ENCODE assay signal across 8 cellular contexts in genomic region chr5:177497297-177498012, GRCh38. TPM values are rescaled to one million over a fixed set of nuclear protein-coding genes. Genes with fewer than 3 reads are reported as not detected.
A peak's percentile ranks its signal among the peaks of the same experiment; 100 is the strongest.
DNase-seq lines count a peak whose midpoint lies in the region; ATAC-seq and TF ChIP-seq lines count a peak whose summit lies in the region.

Gene PDLIM7 (minus strand): TSS chr5:177497604. CDS start chr5:177496512, 1,092 bp downstream.

- H3K27ac ChIP-seq in BLaER1 treated with 17β-estradiol and CSF1 and Interleukin-3, amounts not matched to agents 10 nM and 100 nM, result peak within 1 kb of the TSS; percentile 46 to 93 (median 87); a peak in 21 of 22 replicates
- H3K27ac ChIP-seq in left lung, result peak within 1 kb of the TSS; percentile 91 to 92

- peaks cover 0 to 27% (median 0%) of the 10 kb centered on the region in 11 experiments; a peak in 4 of 22 replicates for H3K27me3 ChIP-seq in BLaER1 treated with 17β-estradiol and CSF1 and Interleukin-3, amounts not matched to agents 10 nM and 100 nM
- peaks cover 0 to 10% of the 10 kb centered on the region in 2 donors for H3K27me3 ChIP-seq in left lung

- intact Hi-C loops in left lung (cut with DNase I), result no loop called here

- H3K27ac Mint-ChIP-seq in activated CD4-positive, alpha-beta T cell treated with anti-CD3 and anti-CD28 coated beads, Interleukin-2, amount 10 ng/mL, durations not matched to agents 7 days and 5 days, result peak within 1 kb of the TSS; percentile 64

- ATAC-seq in GM19328 (IDR thresholded peaks at IDR 0.05; ENCODE audit: unreplicated experiment) (peak; percentile 75), HG03520 (IDR thresholded peaks at IDR 0.05; ENCODE audit: unreplicated experiment) (peak; percentile 73), left lung (peak; percentile 89)

- peak within 1 kb of the TSS; percentile 76 for H3K4me3 Mint-ChIP-seq in activated CD4-positive, alpha-beta T cell treated with anti-CD3 and anti-CD28 coated beads, Interleukin-2, amount 10 ng/mL, durations not matched to agents 7 days and 5 days

- H3K27me3 Mint-ChIP-seq in activated CD4-positive, alpha-beta T cell treated with anti-CD3 and anti-CD28 coated beads, Interleukin-2, amount 10 ng/mL, durations not matched to agents 7 days and 5 days, result peaks cover 18% of the 10 kb centered on the region

- POLR2A ChIA-PET in activated CD4-positive, alpha-beta T cell treated with anti-CD3 and anti-CD28 coated beads, Interleukin-2, amount 10 ng/mL, durations not matched to agents 7 days and 5 days (lab: Charles Lee), result interaction anchor here (1.0 kb wide), 1 partner anchor 12 kb away, joined by 4 read pairs; no protein-coding TSS in a partner anchor

- DNase-seq in NCI-H69 (lab: John Stamatoyannopoulos, UW) (peak; percentile 98), dedifferentiated amniotic fluid mesenchymal stem cell (ENCODE audit: extremely low spot score) (peak; percentile 94), left lung (peak; percentile 97 to 99)
- peak; percentile 95 for DNase-seq in activated CD4-positive, alpha-beta T cell treated with anti-CD3 and anti-CD28 coated beads, Interleukin-2, amount 10 ng/mL, durations not matched to agents 7 days and 5 days
- peak; percentile 96 to 99 for DNase-seq in stimulated activated CD4-positive, alpha-beta T cell treated with anti-CD3 and anti-CD28 coated beads, Interleukin-2, amount 100 ng/mL, for 48 hours

- H3K4me3 ChIP-seq in BLaER1 treated with 17β-estradiol and CSF1 and Interleukin-3, amounts not matched to agents 10 nM and 100 nM, result peak within 1 kb of the TSS; percentile 73 to 89 (median 83)
- peak within 1 kb of the TSS; percentile 73 to 80 for H3K4me3 ChIP-seq in left lung

- H3K36me3 ChIP-seq in BLaER1 treated with 17β-estradiol and CSF1 and Interleukin-3, amounts not matched to agents 10 nM and 100 nM, result peaks cover 5 to 25% (median 10%) of the 10 kb centered on the region in 11 experiments; a peak in 20 of 22 replicates
- peaks cover 0 to 12% of the 10 kb centered on the region in 2 donors for H3K36me3 ChIP-seq in left lung

- peak within 1 kb of the TSS; percentile 79 to 91 (median 88) for H3K9ac ChIP-seq in BLaER1 treated with 17β-estradiol and CSF1 and Interleukin-3, amounts not matched to agents 10 nM and 100 nM

- H3K4me2 ChIP-seq in BLaER1 treated with 17β-estradiol and CSF1 and Interleukin-3, amounts not matched to agents 10 nM and 100 nM, result peak within 1 kb of the TSS; percentile 97 to 100 (median 100)

- H3K4me1 ChIP-seq in BLaER1 treated with 17β-estradiol and CSF1 and Interleukin-3, amounts not matched to agents 10 nM and 100 nM, result peaks cover 72 to 91% (median 90%) of the 10 kb centered on the region in 10 experiments
- peaks cover 36 to 76% of the 10 kb centered on the region in 2 donors for H3K4me1 ChIP-seq in left lung

- peak in 1 of 2 donors; percentile 19 for TF ChIP-seq CTCF in left lung (IDR thresholded peaks at IDR 0.05)

- peaks cover 5% of the 10 kb centered on the region for H3K36me3 Mint-ChIP-seq in activated CD4-positive, alpha-beta T cell treated with anti-CD3 and anti-CD28 coated beads, Interleukin-2, amount 10 ng/mL, durations not matched to agents 7 days and 5 days (ENCODE audit: low read depth)

- H4K20me1 ChIP-seq in BLaER1 treated with 17β-estradiol and CSF1 and Interleukin-3, amounts not matched to agents 10 nM and 100 nM, result peaks cover 25 to 68% (median 47%) of the 10 kb centered on the region in 11 experiments

- H3K9me3 ChIP-seq in BLaER1 treated with 17β-estradiol and CSF1 and Interleukin-3, amounts not matched to agents 10 nM and 100 nM (replicated peaks in 1 of 11), result no peaks in the 10 kb centered on the region
- H3K9me3 ChIP-seq in left lung, result no peaks in the 10 kb centered on the region

- peaks cover 47% of the 10 kb centered on the region for H3K4me1 Mint-ChIP-seq in activated CD4-positive, alpha-beta T cell treated with anti-CD3 and anti-CD28 coated beads, Interleukin-2, amount 10 ng/mL, durations not matched to agents 7 days and 5 days

- CTCF ChIA-PET in activated CD4-positive, alpha-beta T cell treated with anti-CD3 and anti-CD28 coated beads, Interleukin-2, amount 10 ng/mL, durations not matched to agents 7 days and 5 days (lab: Charles Lee), result interaction anchor here (0.6 to 2.4 kb wide), 12 partner anchors 8 to 107 kb away, joined by 3 to 9 read pairs (median 4); partner anchors contain the start of gene DOK3

- no peaks in the 10 kb centered on the region for H3K9me3 Mint-ChIP-seq in activated CD4-positive, alpha-beta T cell treated with anti-CD3 and anti-CD28 coated beads, Interleukin-2, amount 10 ng/mL, durations not matched to agents 7 days and 5 days

RNA-seq across cellular contexts. Expression of gene PDLIM7, which starts in this region (rescaled TPM):
- total RNA-seq in activated CD4-positive, alpha-beta T cell treated with anti-CD3 and anti-CD28 coated beads, Interleukin-2, amount 10 ng/mL, durations not matched to agents 7 days and 5 days, result 10 to 100 TPM; 31.6 to 32.4 TPM
- 100 to 1,000 TPM; 107 to 141 TPM for total RNA-seq in left lung

Comparison
In these comparisons a context has a peak if more than half of its experiments do, and no peak if none do; other contexts are left out.
1. Peak in every context shown above with its lines: DNase-seq, ATAC-seq, H3K4me3 ChIP-seq and H3K27ac ChIP-seq.